Comparison of ENCODE assay signal across 8 cellular contexts in the genomic region with DNA sequence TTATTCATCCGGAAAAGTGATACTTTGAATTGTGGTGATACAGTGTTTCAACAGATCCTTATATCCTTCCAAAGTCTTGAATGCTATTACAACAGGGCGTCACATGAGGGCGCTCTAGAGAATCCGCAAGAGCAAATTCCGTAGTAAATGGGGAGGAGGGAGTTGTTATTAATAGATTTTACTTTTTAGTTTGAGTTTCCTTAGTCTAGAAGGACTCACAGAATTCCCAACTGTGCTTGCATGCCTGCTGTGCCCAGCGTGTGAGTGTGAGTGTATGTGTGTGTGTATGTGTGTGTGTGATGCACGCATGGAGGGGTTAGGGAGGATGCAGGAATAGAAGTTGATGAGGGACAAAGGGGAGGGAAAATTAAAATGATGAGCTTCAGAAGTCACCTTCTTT.
DNase-seq lines count a peak whose midpoint lies in the region; TF ChIP-seq lines count a peak whose summit lies in the region.

No MANE protein-coding gene starts in this region.

- H3K4me3 Mint-ChIP-seq in nephron: no peak overlapping the region

- DNase-seq in DMS 273 (lab: John Stamatoyannopoulos, UW; ENCODE audit: unreplicated experiment) (peak; percentile 67), HuH-7 (ENCODE audit: low spot score) (peak; percentile 20), RPMI8226 (peak; percentile 16), esophagus squamous epithelium (lab: John Stamatoyannopoulos, UW) (no peak)
- DNase-seq in stimulated activated naive CD4-positive, alpha-beta T cell (lab: John Stamatoyannopoulos, UW): no peak
- no peak for DNase-seq in activated CD4-positive, CD25-positive, alpha-beta regulatory T cell treated with anti-CD3 and anti-CD28 coated beads, Interleukin-2, amount 50 U/mL, for 72 hours
- no peak for DNase-seq in activated CD4-positive, alpha-beta T cell treated with anti-CD3 and anti-CD28 coated beads for 1 hour

- TF ChIP-seq CTCF in esophagus squamous epithelium (IDR thresholded peaks at IDR 0.05) (peak in 5 of 6 experiments; percentile 48 to 75 (median 58)), nephron (IDR thresholded peaks at IDR 0.05; ENCODE audit: unreplicated experiment in 3 of 3) (peak; percentile 78 to 83 (median 79))

- 28 to 32% methylated on average over 7 of the region's 7 CpGs for WGBS in esophagus squamous epithelium, 2 donors

- no peak for TF ChIP-seq POLR2A in esophagus squamous epithelium (IDR thresholded peaks at IDR 0.05)

- no peak overlapping the region for H3K4me3 ChIP-seq in esophagus squamous epithelium

- intact Hi-C loops in esophagus squamous epithelium (cut with DNase I): loop anchor here (10.0 kb wide), 1 partner anchor 429 kb away; the partner anchor contains the start of gene NUAK1

- peak overlapping the region; percentile 82 to 95 (median 88) for H3K27ac Mint-ChIP-seq in nephron

- peaks cover 0 to 6% (median 0%) of the 10 kb centered on the region in 3 donors for H3K4me1 ChIP-seq in esophagus squamous epithelium

- no peaks in the 10 kb centered on the region for H3K27me3 ChIP-seq in esophagus squamous epithelium

- H3K9me3 Mint-ChIP-seq in nephron: no peaks in the 10 kb centered on the region

- no peaks in the 10 kb centered on the region for H3K36me3 Mint-ChIP-seq in nephron (ENCODE audit: low read depth)

- peaks cover 8% of the 10 kb centered on the region for H3K27me3 Mint-ChIP-seq in nephron (ENCODE audit: low read depth)

- peaks cover 38% of the 10 kb centered on the region for H3K4me1 Mint-ChIP-seq in nephron

- no peaks in the 10 kb centered on the region for H3K9me3 ChIP-seq in esophagus squamous epithelium

- no peaks in the 10 kb centered on the region for H3K36me3 ChIP-seq in esophagus squamous epithelium

- no peak overlapping the region for H3K27ac ChIP-seq in esophagus squamous epithelium

Comparison
In these comparisons a context has a peak if more than half of its experiments do, and no peak if none do; other contexts are left out.
1. DNase-seq: peak in DMS 273 (single experiment), HuH-7 (single experiment) and RPMI8226 (single experiment); none in esophagus squamous epithelium (single experiment), stimulated activated naive CD4-positive, alpha-beta T cell (0 of 6), activated CD4-positive, CD25-positive, alpha-beta regulatory T cell treated with anti-CD3 and anti-CD28 coated beads, Interleukin-2, amount 50 U/mL, for 72 hours (single experiment) and activated CD4-positive, alpha-beta T cell treated with anti-CD3 and anti-CD28 coated beads for 1 hour (single experiment).